In genomic region chr2:64654063-64654811, GRCh38 we compare ENCODE assay signal across 1 cellular context.
TF ChIP-seq lines count a peak whose summit lies in the region.

No MANE protein-coding gene starts in this region.

TF ChIP-seq in HepG2, 621 proteins besides CTCF, POLR2A, EP300 and RAD21 (continued from another document and continues in another):
- TF ChIP-seq HIVEP1 (CRISPR knock-in tag; IDR thresholded peaks at IDR 0.05) (peak; percentile 76), ASH2L (IDR thresholded peaks at IDR 0.05; ENCODE audit: insufficient read length, low read depth, low read length) (peak; percentile 50), PRDM4 (CRISPR knock-in tag; IDR thresholded peaks at IDR 0.05; ENCODE audit: borderline replicate concordance) (0 out of 2 replicates have a peak, but pooled peaks have one; percentile 56), FOXM1 (CRISPR knock-in tag; IDR thresholded peaks at IDR 0.05) (no peak), SUZ12 (IDR thresholded peaks at IDR 0.05; ENCODE audit: low read depth, low read length) (no peak), FOXO4 (CRISPR knock-in tag; conservative IDR thresholded peaks at IDR 0.05) (peak; percentile 94), BRD4 (CRISPR knock-in tag; IDR thresholded peaks at IDR 0.05) (no peak; the same call in 1 of the 2 replicates), SNRNP70 (IDR thresholded peaks at IDR 0.05; ENCODE audit: low read depth, low read length) (no peak), ZNF44 (CRISPR knock-in tag; IDR thresholded peaks at IDR 0.05) (peak; percentile 82; the same call in 1 of the 2 replicates), REPIN1 (CRISPR knock-in tag; IDR thresholded peaks at IDR 0.05; ENCODE audit: borderline replicate concordance, low read depth) (peak; percentile 33; the same call in 1 of the 2 replicates), E2F2 (CRISPR knock-in tag; IDR thresholded peaks at IDR 0.05; ENCODE audit: borderline replicate concordance) (no peak), RBM22 (optimal IDR thresholded peaks at IDR 0.05; ENCODE audit: low read length) (no peak), ZNF274 (CRISPR knock-in tag; IDR thresholded peaks at IDR 0.05) (peak; percentile 75), THYN1 (CRISPR knock-in tag; IDR thresholded peaks at IDR 0.05; ENCODE audit: borderline replicate concordance, low read depth) (0 out of 2 replicates have a peak, but pooled peaks have one; percentile 2), LBX2 (CRISPR knock-in tag; IDR thresholded peaks at IDR 0.05; ENCODE audit: borderline replicate concordance) (0 out of 2 replicates have a peak, but pooled peaks have one; percentile 19), NR2F2 (IDR thresholded peaks at IDR 0.05; ENCODE audit: borderline replicate concordance, low read depth) (no peak), ZSCAN9 (CRISPR knock-in tag; IDR thresholded peaks at IDR 0.05; ENCODE audit: borderline replicate concordance) (no peak), ZBTB40 (IDR thresholded peaks at IDR 0.05) (no peak), ZBTB40 (CRISPR knock-in tag; IDR thresholded peaks at IDR 0.05) (no peak; the same call in 1 of the 2 replicates), ZNF235 (CRISPR knock-in tag; IDR thresholded peaks at IDR 0.05; ENCODE audit: borderline replicate concordance) (peak; percentile 60), HOXA7 (CRISPR knock-in tag; IDR thresholded peaks at IDR 0.05) (no peak), SMARCE1 (IDR thresholded peaks at IDR 0.05; ENCODE audit: borderline replicate concordance) (no peak), SRSF4 (IDR thresholded peaks at IDR 0.05; ENCODE audit: low read depth, low read length, poor library complexity, severe bottlenecking) (no peak), MAFF (IDR thresholded peaks at IDR 0.05; ENCODE audit: low read depth, low read length) (no peak), ARID4A (CRISPR knock-in tag; IDR thresholded peaks at IDR 0.05; ENCODE audit: borderline replicate concordance) (peak; percentile 87), NFYC (CRISPR knock-in tag; IDR thresholded peaks at IDR 0.05) (no peak), ZNF792 (CRISPR knock-in tag; IDR thresholded peaks at IDR 0.05) (peak; percentile 64; the same call in 1 of the 2 replicates), ZMYM4 (CRISPR knock-in tag; IDR thresholded peaks at IDR 0.05) (peak; percentile 70), KAT8 (CRISPR knock-in tag; IDR thresholded peaks at IDR 0.05) (peak; percentile 72), REL (CRISPR knock-in tag; conservative IDR thresholded peaks at IDR 0.05) (no peak; the same call in 1 of the 2 replicates), ZBTB37 (CRISPR knock-in tag; IDR thresholded peaks at IDR 0.05) (no peak), GRHL1 (CRISPR knock-in tag; conservative IDR thresholded peaks at IDR 0.05) (no peak), SP4 (CRISPR knock-in tag; IDR thresholded peaks at IDR 0.05) (peak; percentile 68; the same call in 1 of the 2 replicates), ZNF569 (CRISPR knock-in tag; IDR thresholded peaks at IDR 0.05; ENCODE audit: borderline replicate concordance) (peak; percentile 68; the same call in 1 of the 2 replicates), ZFAT (CRISPR knock-in tag; conservative IDR thresholded peaks at IDR 0.05) (no peak), ZNF556 (CRISPR knock-in tag; IDR thresholded peaks at IDR 0.05; ENCODE audit: borderline replicate concordance) (peak; percentile 54; the same call in 1 of the 2 replicates), NFYB (CRISPR knock-in tag; IDR thresholded peaks at IDR 0.05) (no peak), MAFK (conservative IDR thresholded peaks at IDR 0.05 in 1 of 2, IDR thresholded peaks at IDR 0.05 in 1 of 2; ENCODE audit: low read length in 2 of 2) (no peak)
